ENCODE assay signal across 8 cellular contexts in genomic region chr2:39266139-39266805, GRCh38. TPM values are rescaled to one million over a fixed set of nuclear protein-coding genes. Genes with fewer than 3 reads are reported as not detected.
DNase-seq lines count a peak whose midpoint lies in the region; ATAC-seq and TF ChIP-seq lines count a peak whose summit lies in the region.

No MANE protein-coding gene starts in this region.

- dilution Hi-C loops in IMR-90 (cut with HindIII; ENCODE audit: low sequenced_read_pairs, unreplicated experiment), result no loop called here

- H2AK5ac ChIP-seq in IMR-90 (ENCODE audit: low read depth, low read length), result 0 out of 2 replicates have a peak overlapping the region, but pooled peaks have one; percentile 3

- DNase-seq in IMR-90, result peak; percentile 36
- no peak for DNase-seq in endothelial cell (ENCODE audit: low spot score)
- DNase-seq in smooth muscle cell (lab: John Stamatoyannopoulos, UW; ENCODE audit: unreplicated experiment), result no peak
- no peak for DNase-seq in CD1c-positive myeloid dendritic cell (ENCODE audit: extremely low spot score)
- no peak for DNase-seq in putamen (ENCODE audit: low spot score)

- no peak overlapping the region for H3K14ac ChIP-seq in IMR-90 (replicated peaks; ENCODE audit: low read depth, low read length)

- H3K4me1 ChIP-seq in IMR-90 (ENCODE audit: control insufficient read depth, insufficient read depth, low read length) (no peaks in the 10 kb centered on the region), smooth muscle cell (ENCODE audit: low read depth) (no peaks in the 10 kb centered on the region), gastroesophageal sphincter (no peaks in the 10 kb centered on the region)

- H2AFZ ChIP-seq in IMR-90 (replicated peaks; ENCODE audit: low read length, poor library complexity) (peak overlapping the region; percentile 3), smooth muscle cell (ENCODE audit: low read depth) (no peak overlapping the region)

- TF ChIP-seq EP300 in gastroesophageal sphincter (IDR thresholded peaks at IDR 0.05), result no peak

- intact Hi-C loops in IMR-90 (cut with micrococcal nuclease), result no loop called here

- 100% methylated on average over 1 of the region's 3 CpGs; no CpG with 5 or more reads in 1 of the 2 experiments for WGBS in IMR-90 (ENCODE audit: extremely low coverage in 2 of 2, insufficient read length in 1 of 2), 2 experiments
- WGBS in smooth muscle cell (ENCODE audit: low lambda C conversion rate), result 77% methylated on average over 3 of the region's 3 CpGs
- WGBS in gastroesophageal sphincter (ENCODE audit: low coverage in 1 of 2), 2 donors, result 71 to 84% methylated on average over 3 of the region's 3 CpGs

- no peak overlapping the region for H2BK20ac ChIP-seq in IMR-90 (ENCODE audit: low read depth, low read length)

- no peak overlapping the region for H2AK9ac ChIP-seq in IMR-90 (replicated peaks; ENCODE audit: low read depth, low read length, poor library complexity)

- no peak overlapping the region for H3K27ac ChIP-seq in IMR-90 (ENCODE audit: insufficient read depth, low read length)
- no peak overlapping the region for H3K27ac ChIP-seq in smooth muscle cell (ENCODE audit: low read depth)
- no peak overlapping the region for H3K27ac ChIP-seq in gastroesophageal sphincter

- peaks cover 17% of the 10 kb centered on the region for H3K4me1 Mint-ChIP-seq in endothelial cell (ENCODE audit: unreplicated experiment)

- no peaks in the 10 kb centered on the region for H3K79me2 ChIP-seq in smooth muscle cell (ENCODE audit: low read depth)

- TF ChIP-seq CTCF in IMR-90 (conservative IDR thresholded peaks at IDR 0.05; ENCODE audit: low read depth, low read length) (no peak), endothelial cell (IDR thresholded peaks at IDR 0.05; ENCODE audit: unreplicated experiment) (no peak), smooth muscle cell (IDR thresholded peaks at IDR 0.05; ENCODE audit: borderline replicate concordance, insufficient read depth, poor library complexity, severe bottlenecking) (no peak), gastroesophageal sphincter (IDR thresholded peaks at IDR 0.05) (no peak)

- H3K36me3 ChIP-seq in IMR-90 (ENCODE audit: control insufficient read depth, insufficient read depth, low read length) (peaks cover 14% of the 10 kb centered on the region), smooth muscle cell (ENCODE audit: low read depth) (peaks cover 18% of the 10 kb centered on the region), gastroesophageal sphincter (peaks cover 3 to 52% of the 10 kb centered on the region in 2 donors)

- H3K27me3 ChIP-seq in IMR-90 (ENCODE audit: control insufficient read depth, insufficient read depth, low read length), result no peaks in the 10 kb centered on the region
- H3K27me3 ChIP-seq in smooth muscle cell (ENCODE audit: low read depth), result no peaks in the 10 kb centered on the region
- no peaks in the 10 kb centered on the region for H3K27me3 ChIP-seq in gastroesophageal sphincter

- no peak overlapping the region for H3K56ac ChIP-seq in IMR-90 (ENCODE audit: extremely low read depth, insufficient read depth, low read length)

- H3K4me3 ChIP-seq in IMR-90 (ENCODE audit: insufficient read depth, low read depth, low read length), result no peak overlapping the region
- no peak overlapping the region for H3K4me3 ChIP-seq in smooth muscle cell
- no peak overlapping the region for H3K4me3 ChIP-seq in gastroesophageal sphincter

- no peak overlapping the region for H2BK5ac ChIP-seq in IMR-90 (ENCODE audit: low read depth, low read length, poor library complexity, severe bottlenecking)

- TF ChIP-seq RAD21 in IMR-90 (IDR thresholded peaks at IDR 0.05; ENCODE audit: low read length), result no peak

- in situ Hi-C loops in IMR-90 (cut with MboI; ENCODE audit: low sequenced_read_pairs), result no loop called here

- H3K4me2 ChIP-seq in IMR-90 (ENCODE audit: low read depth, low read length) (no peak overlapping the region), smooth muscle cell (no peak overlapping the region)

- no peaks in the 10 kb centered on the region for H3K9me3 ChIP-seq in IMR-90 (ENCODE audit: control insufficient read depth, insufficient read depth, low read length)
- H3K9me3 ChIP-seq in smooth muscle cell (replicated peaks; ENCODE audit: low read depth), result no peaks in the 10 kb centered on the region
- no peaks in the 10 kb centered on the region for H3K9me3 ChIP-seq in gastroesophageal sphincter

- no peak overlapping the region for H4K5ac ChIP-seq in IMR-90 (ENCODE audit: low read depth, low read length)

- TF ChIP-seq POLR2A in IMR-90 (IDR thresholded peaks at IDR 0.05; ENCODE audit: low read depth, low read length) (no peak), gastroesophageal sphincter (IDR thresholded peaks at IDR 0.05) (no peak)

- CTCF ChIA-PET in IMR-90 (lab: Yijun Ruan, JAX), result no interaction called here

- H2BK120ac ChIP-seq in IMR-90 (ENCODE audit: low read depth, low read length), result no peak overlapping the region

- no peak overlapping the region for H3K4ac ChIP-seq in IMR-90 (ENCODE audit: low read depth, low read length)

- H3K27me3 Mint-ChIP-seq in endothelial cell (ENCODE audit: unreplicated experiment), result peaks cover 1% of the 10 kb centered on the region

- no TSS peak for BruUV-seq in IMR-90 (replicated peaks; lab: Mats Ljungman, UMichigan)

- H3K79me1 ChIP-seq in IMR-90 (ENCODE audit: low read depth in 1 of 2, low read length in 2 of 2), result peaks cover 7 to 21% of the 10 kb centered on the region in 2 experiments; a peak in 3 of 4 replicates

- peaks cover 4% of the 10 kb centered on the region for H3K9me1 ChIP-seq in IMR-90 (ENCODE audit: insufficient read depth, low read length)

- H4K20me1 ChIP-seq in IMR-90 (ENCODE audit: insufficient read depth, low read length), result no peaks in the 10 kb centered on the region; the same call in 1 of the 2 replicates
- H4K20me1 ChIP-seq in smooth muscle cell (ENCODE audit: low read depth), result peaks cover 7% of the 10 kb centered on the region

- no peaks in the 10 kb centered on the region for H3K36me3 Mint-ChIP-seq in endothelial cell (ENCODE audit: low read depth, unreplicated experiment)

- H2BK15ac ChIP-seq in IMR-90 (ENCODE audit: low read depth, low read length), result no peak overlapping the region

- peak overlapping the region; percentile 19 for H3K27ac Mint-ChIP-seq in endothelial cell (ENCODE audit: unreplicated experiment)

- H4K91ac ChIP-seq in IMR-90 (ENCODE audit: insufficient read depth, low read depth, low read length), result no peak overlapping the region

- POLR2A ChIA-PET in IMR-90 (lab: Charles Lee; ENCODE audit: unreplicated experiment), result no interaction called here

- H3F3A ChIP-seq in smooth muscle cell (ENCODE audit: low read depth), result no peaks in the 10 kb centered on the region

- ATAC-seq in GM18502 (IDR thresholded peaks at IDR 0.05; ENCODE audit: poor library complexity, unreplicated experiment) (peak; percentile 78), GM21576 (IDR thresholded peaks at IDR 0.05; ENCODE audit: unreplicated experiment) (peak; percentile 75), IMR-90 (ENCODE audit: low read depth) (peak; percentile 46), gastroesophageal sphincter (no peak)

- H3K9me3 Mint-ChIP-seq in endothelial cell (ENCODE audit: unreplicated experiment), result no peaks in the 10 kb centered on the region

- H3K4me3 Mint-ChIP-seq in endothelial cell (ENCODE audit: unreplicated experiment), result no peak overlapping the region

- H4K8ac ChIP-seq in IMR-90 (ENCODE audit: low read depth in 2 of 2, low read length in 2 of 2), result no peak overlapping the region

- no peak overlapping the region for H3K18ac ChIP-seq in IMR-90 (ENCODE audit: low read depth, low read length)

- H3K9ac ChIP-seq in IMR-90 (ENCODE audit: low read depth, low read length) (no peak overlapping the region), smooth muscle cell (ENCODE audit: low read depth) (no peak overlapping the region)

- H3K23ac ChIP-seq in IMR-90 (ENCODE audit: low read depth, low read length), result 0 out of 2 replicates have a peak overlapping the region, but pooled peaks have one; percentile 11

TF ChIP-seq in IMR-90, 13 proteins besides CTCF, POLR2A, EP300 and RAD21:
- TF ChIP-seq FOS (IDR thresholded peaks at IDR 0.05; ENCODE audit: low read depth, low read length) (peak; percentile 32; the same call in 1 of the 2 replicates), RFX5 (IDR thresholded peaks at IDR 0.05; ENCODE audit: low read depth, low read length) (no peak)
TF ChIP-seq in IMR-90: peak in this region for 1.

RNA-seq across cellular contexts. Expression of gene CDKL4, which starts 22.5 kb away (rescaled TPM):
- total RNA-seq in IMR-90 (2012; rRNA removed) (0.28 TPM in 1 of 2 replicates, not detected in the other), endothelial cell (ENCODE audit: unreplicated experiment) (0.92 TPM), smooth muscle cell (0.27 and 3.4 TPM in 2 replicates), gastroesophageal sphincter (1 to 10 TPM in 2 of 4 donors, under 1 TPM in 1, not detected in 1; 0.39 to 1.9 (median 1.4) TPM)
- polyA plus RNA-seq in IMR-90 (2012; rRNA removed) (not detected in 2 replicates), smooth muscle cell (0.53 TPM in 1 of 2 replicates, not detected in the other)
- polyA plus RNA-seq in IMR-90 (2012; cell fraction: cytosol; rRNA removed), result not detected in 2 replicates
- 0.26 TPM in 1 of 2 replicates, not detected in the other for polyA plus RNA-seq in IMR-90 (2012; cell fraction: nucleus; rRNA removed; ENCODE audit: low replicate concordance)
